In genomic region chr6:13368716-13369115, GRCh38 we compare ENCODE assay signal across 1 cellular context.
TF ChIP-seq lines count a peak whose summit lies in the region.

No MANE protein-coding gene starts in this region.

TF ChIP-seq in GM12878, 131 proteins besides CTCF, POLR2A, EP300 and RAD21 (continued from another document):
- TF ChIP-seq, protein P1, sequence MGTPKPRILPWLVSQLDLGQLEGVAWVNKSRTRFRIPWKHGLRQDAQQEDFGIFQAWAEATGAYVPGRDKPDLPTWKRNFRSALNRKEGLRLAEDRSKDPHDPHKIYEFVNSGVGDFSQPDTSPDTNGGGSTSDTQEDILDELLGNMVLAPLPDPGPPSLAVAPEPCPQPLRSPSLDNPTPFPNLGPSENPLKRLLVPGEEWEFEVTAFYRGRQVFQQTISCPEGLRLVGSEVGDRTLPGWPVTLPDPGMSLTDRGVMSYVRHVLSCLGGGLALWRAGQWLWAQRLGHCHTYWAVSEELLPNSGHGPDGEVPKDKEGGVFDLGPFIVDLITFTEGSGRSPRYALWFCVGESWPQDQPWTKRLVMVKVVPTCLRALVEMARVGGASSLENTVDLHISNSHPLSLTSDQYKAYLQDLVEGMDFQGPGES (IDR thresholded peaks at IDR 0.05): no peak
